In the genomic region with DNA sequence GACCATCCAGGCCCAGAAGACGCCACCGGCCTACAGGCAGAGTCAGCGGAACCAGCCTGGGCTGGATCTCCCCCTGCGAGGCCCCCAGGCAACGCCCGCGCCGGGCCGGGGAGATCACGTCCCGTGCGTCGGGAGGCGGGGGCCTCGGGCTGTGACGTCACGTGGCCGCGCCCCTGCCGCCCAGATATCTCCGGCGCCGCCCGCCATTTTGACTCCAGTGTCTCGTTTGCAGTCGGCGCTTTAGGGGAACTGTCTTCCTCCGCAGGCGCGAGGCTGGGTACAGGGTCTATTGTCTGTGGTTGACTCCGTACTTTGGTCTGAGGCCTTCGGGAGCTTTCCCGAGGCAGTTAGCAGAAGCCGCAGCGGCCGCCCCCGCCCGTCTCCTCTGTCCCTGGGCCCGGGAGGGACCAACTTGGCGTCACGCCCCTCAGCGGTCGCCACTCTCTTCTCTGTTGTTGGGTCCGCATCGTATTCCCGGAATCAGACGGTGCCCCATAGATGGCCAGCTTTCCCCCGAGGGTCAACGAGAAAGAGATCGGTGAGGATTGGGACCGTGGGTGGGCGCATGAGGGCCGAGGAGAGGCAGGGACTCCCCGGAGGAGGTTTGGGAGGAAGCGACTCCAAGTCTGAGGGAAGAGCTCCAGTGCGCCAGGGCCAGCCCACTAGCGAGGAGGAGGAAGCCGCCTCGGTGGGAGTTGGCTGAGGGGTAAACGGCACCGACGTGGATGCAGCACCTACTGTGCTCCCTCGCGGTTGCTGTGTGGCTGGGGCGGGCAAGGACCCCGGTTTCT, we compare ENCODE assay signal across 8 cellular contexts. TPM values are rescaled to one million over a fixed set of nuclear protein-coding genes. Genes with fewer than 3 reads are reported as not detected.
DNase-seq lines count a peak whose midpoint lies in the region; ATAC-seq and TF ChIP-seq lines count a peak whose summit lies in the region.

A gene with protein sequence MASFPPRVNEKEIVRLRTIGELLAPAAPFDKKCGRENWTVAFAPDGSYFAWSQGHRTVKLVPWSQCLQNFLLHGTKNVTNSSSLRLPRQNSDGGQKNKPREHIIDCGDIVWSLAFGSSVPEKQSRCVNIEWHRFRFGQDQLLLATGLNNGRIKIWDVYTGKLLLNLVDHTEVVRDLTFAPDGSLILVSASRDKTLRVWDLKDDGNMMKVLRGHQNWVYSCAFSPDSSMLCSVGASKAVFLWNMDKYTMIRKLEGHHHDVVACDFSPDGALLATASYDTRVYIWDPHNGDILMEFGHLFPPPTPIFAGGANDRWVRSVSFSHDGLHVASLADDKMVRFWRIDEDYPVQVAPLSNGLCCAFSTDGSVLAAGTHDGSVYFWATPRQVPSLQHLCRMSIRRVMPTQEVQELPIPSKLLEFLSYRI (plus strand): TSS at position 217 of the 791 bp plus-strand sequence. CDS start 282 bp downstream, at position 499.

- H3K4me3 ChIP-seq in fibroblast of lung (replicated peaks in 1 of 4; ENCODE audit: control extremely low read depth in 1 of 4, insufficient read depth in 1 of 4, low read depth in 3 of 4, low read length in 4 of 4): peak within 1 kb of the TSS; percentile 73 to 97 (median 92)

- H3K4me3 Mint-ChIP-seq in activated T-helper 17 cell treated with anti-CD3 and anti-CD28 coated beads, Interleukin-2, amount 50 U/mL, for 72 hours: peak within 1 kb of the TSS; percentile 99
- H3K4me3 Mint-ChIP-seq in naive thymus-derived CD8-positive, alpha-beta T cell: peak within 1 kb of the TSS; percentile 96 to 100 (median 99)
- peak within 1 kb of the TSS; percentile 92 to 96 for H3K4me3 Mint-ChIP-seq in stimulated activated naive B cell treated with anti-CD40 and anti-IgM and Interleukin-4, amounts not matched to agents 10 μg/mL and 1 μg/mL and 100 μg/mL, for 72 hours

- peak within 1 kb of the TSS; percentile 99 for H3K27ac Mint-ChIP-seq in activated T-helper 17 cell treated with anti-CD3 and anti-CD28 coated beads, Interleukin-2, amount 50 U/mL, for 72 hours
- H3K27ac Mint-ChIP-seq in naive thymus-derived CD8-positive, alpha-beta T cell: peak within 1 kb of the TSS; percentile 93 to 100 (median 99)
- peak within 1 kb of the TSS; percentile 97 for H3K27ac Mint-ChIP-seq in stimulated activated naive B cell treated with anti-CD40 and anti-IgM and Interleukin-4, amounts not matched to agents 10 μg/mL and 1 μg/mL and 100 μg/mL, for 72 hours

- peaks cover 3% of the 10 kb centered on the region for H3K4me1 ChIP-seq in fibroblast of lung (ENCODE audit: control insufficient read depth, extremely low read depth, insufficient read depth, low read length)

- no peaks in the 10 kb centered on the region for H3K27me3 Mint-ChIP-seq in activated T-helper 17 cell treated with anti-CD3 and anti-CD28 coated beads, Interleukin-2, amount 50 U/mL, for 72 hours
- H3K27me3 Mint-ChIP-seq in naive thymus-derived CD8-positive, alpha-beta T cell: no peaks in the 10 kb centered on the region
- H3K27me3 Mint-ChIP-seq in stimulated activated naive B cell treated with anti-CD40 and anti-IgM and Interleukin-4, amounts not matched to agents 10 μg/mL and 1 μg/mL and 100 μg/mL, for 72 hours: no peaks in the 10 kb centered on the region

- H3K4me2 ChIP-seq in fibroblast of lung (ENCODE audit: extremely low read depth, insufficient read depth, low read length): peak within 1 kb of the TSS; percentile 75

- peak; percentile 98 for DNase-seq in ELF-1 (ENCODE audit: low read depth, low spot score)
- DNase-seq in H4 (ENCODE audit: low spot score): peak; percentile 78
- DNase-seq in RPMI7951 (ENCODE audit: low read depth): peak; percentile 87
- peak; percentile 85 to 94 for DNase-seq in fibroblast of lung (ENCODE audit: low read depth in 2 of 2)
- DNase-seq in naive thymus-derived CD8-positive, alpha-beta T cell: peak; percentile 86 to 95 (median 93)
- peak; percentile 91 for DNase-seq in stimulated activated naive B cell treated with anti-CD40 and anti-IgM and Interleukin-4, amounts not matched to agents 10 μg/mL and 1 μg/mL and 100 μg/mL, for 72 hours

- no peaks in the 10 kb centered on the region for H3K27me3 ChIP-seq in fibroblast of lung (ENCODE audit: control insufficient read depth, insufficient read depth, low read length)

- TF ChIP-seq CTCF in LNCAP (IDR thresholded peaks at IDR 0.05) (0 out of 2 replicates have a peak, but pooled peaks have one; percentile 16), fibroblast of lung (conservative IDR thresholded peaks at IDR 0.05 in 1 of 2, IDR thresholded peaks at IDR 0.05 in 1 of 2; ENCODE audit: low read depth in 1 of 2, low read length in 2 of 2) (no peak)

- peak; percentile 87 for ATAC-seq in activated T-helper 17 cell treated with anti-CD3 and anti-CD28 coated beads, Interleukin-2, amount 50 U/mL, for 72 hours (replicated peaks)
- peak; percentile 85 to 88 for ATAC-seq in naive thymus-derived CD8-positive, alpha-beta T cell
- ATAC-seq in stimulated activated naive B cell treated with anti-CD40 and anti-IgM and Interleukin-4, amounts not matched to agents 10 μg/mL and 1 μg/mL and 100 μg/mL, for 72 hours (replicated peaks): peak; percentile 84 to 89

- peaks cover 52% of the 10 kb centered on the region for H3K36me3 Mint-ChIP-seq in activated T-helper 17 cell treated with anti-CD3 and anti-CD28 coated beads, Interleukin-2, amount 50 U/mL, for 72 hours (ENCODE audit: low read depth)
- peaks cover 0 to 5% (median 0%) of the 10 kb centered on the region in 3 donors for H3K36me3 Mint-ChIP-seq in naive thymus-derived CD8-positive, alpha-beta T cell
- peaks cover 4 to 14% of the 10 kb centered on the region in 2 donors for H3K36me3 Mint-ChIP-seq in stimulated activated naive B cell treated with anti-CD40 and anti-IgM and Interleukin-4, amounts not matched to agents 10 μg/mL and 1 μg/mL and 100 μg/mL, for 72 hours

- POLR2A ChIA-PET in naive thymus-derived CD8-positive, alpha-beta T cell (lab: Charles Lee): interaction anchor here (0.5 to 3.0 kb wide), 26 partner anchors 10 to 513 kb away, joined by 3 to 30 read pairs (median 3); a partner anchor contains a TSS

- H4K20me1 ChIP-seq in fibroblast of lung (ENCODE audit: control insufficient read depth, extremely low read depth, insufficient read depth, low read length): no peaks in the 10 kb centered on the region

- H3K9me3 ChIP-seq in fibroblast of lung (ENCODE audit: control insufficient read depth, insufficient read depth, low read depth, low read length): no peaks in the 10 kb centered on the region

- no peaks in the 10 kb centered on the region for H3K36me3 ChIP-seq in fibroblast of lung (ENCODE audit: control insufficient read depth, insufficient read depth, low read length)

- H2AFZ ChIP-seq in fibroblast of lung (ENCODE audit: low read length): peak within 1 kb of the TSS; percentile 70

- peak within 1 kb of the TSS; percentile 98 for H3K27ac ChIP-seq in fibroblast of lung (ENCODE audit: insufficient read depth, low read length)

- peak within 1 kb of the TSS; percentile 99 for H3K9ac ChIP-seq in fibroblast of lung (ENCODE audit: insufficient read depth, low read length)

- no peaks in the 10 kb centered on the region for H3K9me3 Mint-ChIP-seq in activated T-helper 17 cell treated with anti-CD3 and anti-CD28 coated beads, Interleukin-2, amount 50 U/mL, for 72 hours
- no peaks in the 10 kb centered on the region for H3K9me3 Mint-ChIP-seq in naive thymus-derived CD8-positive, alpha-beta T cell
- no peaks in the 10 kb centered on the region for H3K9me3 Mint-ChIP-seq in stimulated activated naive B cell treated with anti-CD40 and anti-IgM and Interleukin-4, amounts not matched to agents 10 μg/mL and 1 μg/mL and 100 μg/mL, for 72 hours

- H3K79me2 ChIP-seq in fibroblast of lung (ENCODE audit: control insufficient read depth, insufficient read depth, low read length): peaks cover 47% of the 10 kb centered on the region

- peaks cover 13% of the 10 kb centered on the region for H3K4me1 Mint-ChIP-seq in activated T-helper 17 cell treated with anti-CD3 and anti-CD28 coated beads, Interleukin-2, amount 50 U/mL, for 72 hours
- H3K4me1 Mint-ChIP-seq in naive thymus-derived CD8-positive, alpha-beta T cell: peaks cover 13 to 58% (median 46%) of the 10 kb centered on the region in 4 donors
- H3K4me1 Mint-ChIP-seq in stimulated activated naive B cell treated with anti-CD40 and anti-IgM and Interleukin-4, amounts not matched to agents 10 μg/mL and 1 μg/mL and 100 μg/mL, for 72 hours: peaks cover 8 to 40% of the 10 kb centered on the region in 2 donors

RNA-seq across cellular contexts. Expression of the gene that starts here (rescaled TPM):
- 31.3 and 47.7 TPM in 2 replicates for total RNA-seq in H4 (2014; rRNA removed; shearing (Covaris generic))
- 55.2 and 106 TPM in 2 replicates for total RNA-seq in RPMI7951 (2014; rRNA removed; shearing (Covaris generic))
- total RNA-seq in activated T-helper 17 cell treated with anti-CD3 and anti-CD28 coated beads, Interleukin-2, amount 50 U/mL, for 72 hours: 100 to 1,000 TPM; 118 to 403 TPM
- 96.3 and 151 TPM in 2 replicates for total RNA-seq in fibroblast of lung
- polyA plus RNA-seq in fibroblast of lung: 77.8 and 139 TPM in 2 replicates
- 37.6 and 55.3 TPM in 2 replicates for polyA plus RNA-seq in fibroblast of lung (2012)
- 22.0 and 22.3 TPM in 2 replicates for polyA minus RNA-seq in fibroblast of lung (ENCODE audit: low replicate concordance)
- 100 to 1,000 TPM; 154 to 159 TPM for total RNA-seq in naive thymus-derived CD8-positive, alpha-beta T cell
- polyA plus RNA-seq in naive thymus-derived CD8-positive, alpha-beta T cell: 100 to 1,000 TPM; 128 to 186 (median 132) TPM

Comparison
In these comparisons a context has a peak if more than half of its experiments do, and no peak if none do; other contexts are left out.
1. Peak in every context shown above with its lines: DNase-seq, ATAC-seq, H3K4me3 ChIP-seq and H3K27ac ChIP-seq.